In genomic region chr10:74662635-74663034, GRCh38 we compare ENCODE assay signal across 36 cellular contexts.
"Had no signal": no experiment of that assay in that cellular context is flagged by ENCODE, and none has a peak within 500 bp of the region (broad histone marks: within the 10 kb centered on the region; RNA-seq: fewer than 3 reads in every experiment).

No MANE protein-coding gene starts in this region.

- H3K27ac Mint-ChIP-seq: activated CD4-positive, alpha-beta memory T cell treated with anti-CD3 and anti-CD28 coated beads for 36 hours; activated CD4-positive, alpha-beta T cell treated with anti-CD3 and anti-CD28 coated beads, Interleukin-2, amount 10 ng/mL, durations not matched to agents 24 days and 14 days; activated CD8-positive, alpha-beta T cell treated with anti-CD3 and anti-CD28 coated beads for 36 hours; activated naive CD4-positive, alpha-beta T cell treated with anti-CD3 and anti-CD28 coated beads for 36 hours; activated naive CD4-positive, alpha-beta T cell treated with anti-CD3 and anti-CD28 coated beads, Interleukin-2, amount 50 U/mL, for 72 hours; activated naive CD8-positive, alpha-beta T cell treated with anti-CD3 and anti-CD28 coated beads for 36 hours; activated T-cell treated with anti-CD3 and anti-CD28 coated beads, Interleukin-2, amount 50 U/mL, for 72 hours; activated T-helper 1 cell treated with anti-CD3 and anti-CD28 coated beads, Interleukin-12 subunit alpha, Interleukin-12 subunit beta, Interleukin-2, Interleukin-4 antibody, amounts not matched to agents 30 ng/mL and 10 ng/mL and 1 ng/mL, durations not matched to agents 14 hours and 24 hours and 36 hours; activated T-helper 17 cell treated with anti-CD3 and anti-CD28 coated beads, Interleukin-2, amount 50 U/mL, for 72 hours; T-helper 1 cell treated with Interleukin-12 subunit alpha and Interleukin-12 subunit beta and Interleukin-4 antibody, amounts not matched to agents 30 μg/mL and 1 μg/mL, for 36 hours; T-helper 2 cell treated with Interferon-gamma antibody and Interleukin-4, amounts not matched to agents 5 μg/mL and 100 μg/mL, for 36 hours had no signal

- H3K36me3 Mint-ChIP-seq: activated naive CD4-positive, alpha-beta T cell treated with anti-CD3 and anti-CD28 coated beads, Interleukin-2, amount 50 U/mL, for 72 hours had no signal

- H3K4me1 ChIP-seq: adrenal gland, breast epithelium had no signal

- ATAC-seq: activated CD8-positive, alpha-beta T cell treated with anti-CD3 and anti-CD28 coated beads for 36 hours; activated naive CD4-positive, alpha-beta T cell treated with anti-CD3 and anti-CD28 coated beads, Interleukin-2, amount 50 U/mL, for 72 hours; activated T-cell treated with anti-CD3 and anti-CD28 coated beads, Interleukin-2, amount 50 U/mL, for 4 hours; activated T-cell treated with anti-CD3 and anti-CD28 coated beads, Interleukin-2, amount 50 U/mL, for 72 hours; activated T-helper 17 cell treated with anti-CD3 and anti-CD28 coated beads, Interleukin-2, amount 50 U/mL, for 72 hours; body of pancreas had no signal

- H3K27me3 ChIP-seq: adrenal gland, body of pancreas, brain microvascular endothelial cell, breast epithelium had no signal

- DNase-seq: activated CD4-positive, alpha-beta memory T cell treated with anti-CD3 and anti-CD28 coated beads for 36 hours; activated CD4-positive, alpha-beta T cell treated with anti-CD3 and anti-CD28 coated beads for 4 hours; activated CD4-positive, alpha-beta T cell treated with anti-CD3 and anti-CD28 coated beads, Interleukin-2, amount 10 ng/mL, durations not matched to agents 24 days and 14 days; activated CD4-positive, alpha-beta T cell treated with anti-CD3 and anti-CD28 coated beads, Interleukin-2, amount 50 U/mL, for 1 hour; activated CD4-positive, alpha-beta T cell treated with anti-CD3 and anti-CD28 coated beads, Interleukin-2, amount 50 U/mL, for 4 hours; activated CD4-positive, CD25-positive, alpha-beta regulatory T cell treated with anti-CD3 and anti-CD28 coated beads, Interleukin-2, amount 50 U/mL, for 72 hours; activated CD8-positive, alpha-beta memory T cell treated with anti-CD3 and anti-CD28 coated beads, Interleukin-2, amount 50 U/mL, for 4 hours; activated CD8-positive, alpha-beta T cell treated with anti-CD3 and anti-CD28 coated beads for 36 hours; activated effector memory CD4-positive, alpha-beta T cell treated with anti-CD3 and anti-CD28 coated beads, Interleukin-2, amount 50 U/mL, for 16 hours; activated gamma-delta T cell treated with Interleukin-2 at 50 U/mL for 16 hours; activated naive CD4-positive, alpha-beta T cell; activated naive CD4-positive, alpha-beta T cell treated with anti-CD3 and anti-CD28 coated beads for 36 hours; activated naive CD4-positive, alpha-beta T cell treated with anti-CD3 and anti-CD28 coated beads, Interleukin-2, amount 50 U/mL, for 16 hours; activated naive CD8-positive, alpha-beta T cell treated with anti-CD3 and anti-CD28 coated beads for 36 hours; activated T-cell treated with anti-CD3 and anti-CD28 coated beads for 4 hours; activated T-cell treated with anti-CD3 and anti-CD28 coated beads, Interleukin-2, amount 50 U/mL, for 1 hour; activated T-cell treated with anti-CD3 and anti-CD28 coated beads, Interleukin-2, amount 50 U/mL, for 4 hours; activated T-cell treated with anti-CD3 and anti-CD28 coated beads, Interleukin-2, amount 50 U/mL, for 72 hours; adrenal gland; amniotic stem cell; aorta; body of pancreas; brain microvascular endothelial cell; central memory CD4-positive, alpha-beta T cell; T-helper 1 cell; T-helper 2 cell; T-helper 9 cell had no signal

- H3K9me3 ChIP-seq: adrenal gland, body of pancreas, breast epithelium had no signal

- H3K9me3 Mint-ChIP-seq: activated CD4-positive, alpha-beta memory T cell treated with anti-CD3 and anti-CD28 coated beads for 36 hours; activated CD4-positive, alpha-beta T cell treated with anti-CD3 and anti-CD28 coated beads, Interleukin-2, amount 10 ng/mL, durations not matched to agents 24 days and 14 days; activated CD8-positive, alpha-beta T cell treated with anti-CD3 and anti-CD28 coated beads for 36 hours; activated naive CD4-positive, alpha-beta T cell treated with anti-CD3 and anti-CD28 coated beads for 36 hours; activated naive CD4-positive, alpha-beta T cell treated with anti-CD3 and anti-CD28 coated beads, Interleukin-2, amount 50 U/mL, for 72 hours; activated naive CD8-positive, alpha-beta T cell treated with anti-CD3 and anti-CD28 coated beads for 36 hours; activated T-cell treated with anti-CD3 and anti-CD28 coated beads, Interleukin-2, amount 50 U/mL, for 4 hours; activated T-helper 1 cell treated with anti-CD3 and anti-CD28 coated beads, Interleukin-12 subunit alpha, Interleukin-12 subunit beta, Interleukin-2, Interleukin-4 antibody, amounts not matched to agents 30 ng/mL and 10 ng/mL and 1 ng/mL, durations not matched to agents 14 hours and 24 hours and 36 hours; activated T-helper 17 cell treated with anti-CD3 and anti-CD28 coated beads, Interleukin-2, amount 50 U/mL, for 72 hours; T-helper 1 cell treated with Interleukin-12 subunit alpha and Interleukin-12 subunit beta and Interleukin-4 antibody, amounts not matched to agents 30 μg/mL and 1 μg/mL, for 36 hours; T-helper 2 cell treated with Interferon-gamma antibody and Interleukin-4, amounts not matched to agents 5 μg/mL and 100 μg/mL, for 36 hours had no signal

- H3K36me3 ChIP-seq: adrenal gland, brain microvascular endothelial cell, breast epithelium had no signal

- H3K4me3 ChIP-seq: adrenal gland, body of pancreas, breast epithelium had no signal

- H3K27me3 Mint-ChIP-seq: activated CD4-positive, alpha-beta memory T cell treated with anti-CD3 and anti-CD28 coated beads for 36 hours; activated CD4-positive, alpha-beta T cell treated with anti-CD3 and anti-CD28 coated beads, Interleukin-2, amount 10 ng/mL, durations not matched to agents 24 days and 14 days; activated CD8-positive, alpha-beta T cell treated with anti-CD3 and anti-CD28 coated beads for 36 hours; activated naive CD8-positive, alpha-beta T cell treated with anti-CD3 and anti-CD28 coated beads for 36 hours; activated T-helper 17 cell treated with anti-CD3 and anti-CD28 coated beads, Interleukin-2, amount 50 U/mL, for 72 hours had no signal

- H3K4me3 Mint-ChIP-seq: activated CD4-positive, alpha-beta memory T cell treated with anti-CD3 and anti-CD28 coated beads for 36 hours; activated CD4-positive, alpha-beta T cell treated with anti-CD3 and anti-CD28 coated beads, Interleukin-2, amount 10 ng/mL, durations not matched to agents 24 days and 14 days; activated CD8-positive, alpha-beta T cell treated with anti-CD3 and anti-CD28 coated beads for 36 hours; activated naive CD4-positive, alpha-beta T cell treated with anti-CD3 and anti-CD28 coated beads for 36 hours; activated naive CD8-positive, alpha-beta T cell treated with anti-CD3 and anti-CD28 coated beads for 36 hours; activated T-cell treated with anti-CD3 and anti-CD28 coated beads, Interleukin-2, amount 50 U/mL, for 4 hours; activated T-cell treated with anti-CD3 and anti-CD28 coated beads, Interleukin-2, amount 50 U/mL, for 72 hours; activated T-helper 1 cell treated with anti-CD3 and anti-CD28 coated beads, Interleukin-12 subunit alpha, Interleukin-12 subunit beta, Interleukin-2, Interleukin-4 antibody, amounts not matched to agents 30 ng/mL and 10 ng/mL and 1 ng/mL, durations not matched to agents 14 hours and 24 hours and 36 hours; activated T-helper 17 cell treated with anti-CD3 and anti-CD28 coated beads, Interleukin-2, amount 50 U/mL, for 72 hours; T-helper 1 cell treated with Interleukin-12 subunit alpha and Interleukin-12 subunit beta and Interleukin-4 antibody, amounts not matched to agents 30 μg/mL and 1 μg/mL, for 36 hours; T-helper 2 cell treated with Interferon-gamma antibody and Interleukin-4, amounts not matched to agents 5 μg/mL and 100 μg/mL, for 36 hours had no signal

- FAIRE-seq: astrocyte, TTC549 had no signal

- H3K27ac ChIP-seq: adrenal gland, body of pancreas, brain microvascular endothelial cell, breast epithelium, VCaP had no signal

- H3K4me1 Mint-ChIP-seq: activated CD4-positive, alpha-beta T cell treated with anti-CD3 and anti-CD28 coated beads, Interleukin-2, amount 10 ng/mL, durations not matched to agents 24 days and 14 days; activated naive CD8-positive, alpha-beta T cell treated with anti-CD3 and anti-CD28 coated beads for 36 hours; activated T-helper 17 cell treated with anti-CD3 and anti-CD28 coated beads, Interleukin-2, amount 50 U/mL, for 72 hours had no signal
